ENCODE assay signal across 9 cellular contexts in genomic region chr18:37564796-37565137, GRCh38. TPM values are rescaled to one million over a fixed set of nuclear protein-coding genes. Genes with fewer than 3 reads are reported as not detected.
A peak's percentile ranks its signal among the peaks of the same experiment; 100 is the strongest.
DNase-seq lines count a peak whose midpoint lies in the region; ATAC-seq and TF ChIP-seq lines count a peak whose summit lies in the region.
"Had no signal": no experiment of that assay in that cellular context is flagged by ENCODE, and none has a peak within 500 bp of the region (broad histone marks: within the 10 kb centered on the region; RNA-seq: fewer than 3 reads in every experiment).

No MANE protein-coding gene starts in this region.

- H3K4me3 ChIP-seq in tibial artery, result peak overlapping the region; percentile 51 to 68

- DNase-seq in NCI-H510A treated with DMSO at 0.1 percent for 48 hours (lab: John Stamatoyannopoulos, UW) (peak; percentile 25), NCI-H510A (lab: John Stamatoyannopoulos, UW) (no peak), left lobe of liver (ENCODE audit: low spot score) (no peak), tibial artery (no peak), GM19238 (ENCODE audit: insufficient read length, low spot score) (no peak), Kasumi-1 (lab: John Stamatoyannopoulos, UW) (no peak), NCI-H446 treated with DMSO at 0.1 percent for 48 hours (lab: John Stamatoyannopoulos, UW) (no peak)

- no peaks in the 10 kb centered on the region for H3K36me3 ChIP-seq in tibial artery

- H3K27me3 ChIP-seq in tibial artery, result peaks cover 0 to 73% of the 10 kb centered on the region in 2 donors

- no peak for TF ChIP-seq CTCF in tibial artery (IDR thresholded peaks at IDR 0.05)

- ATAC-seq in left lobe of liver, result peak; percentile 77

- H3K27ac ChIP-seq in cingulate gyrus (ENCODE audit: low read depth, low read length) (peak overlapping the region; percentile 10), tibial artery (no peak overlapping the region)

- intact Hi-C loops in tibial artery (cut with DNase I; ENCODE audit: low total_unique reads), result no loop called here

- peaks cover 0 to 28% (median 21%) of the 10 kb centered on the region in 4 donors for H3K4me1 ChIP-seq in tibial artery

- no peaks in the 10 kb centered on the region for H3K9me3 ChIP-seq in tibial artery

RNA-seq across cellular contexts. Expression of gene CELF4, which starts 0.8 kb away (rescaled TPM):
- not detected for total RNA-seq in left lobe of liver
- total RNA-seq: B cell had no signal
